27 cellular contexts compared by ENCODE assay signal in the genomic region with DNA sequence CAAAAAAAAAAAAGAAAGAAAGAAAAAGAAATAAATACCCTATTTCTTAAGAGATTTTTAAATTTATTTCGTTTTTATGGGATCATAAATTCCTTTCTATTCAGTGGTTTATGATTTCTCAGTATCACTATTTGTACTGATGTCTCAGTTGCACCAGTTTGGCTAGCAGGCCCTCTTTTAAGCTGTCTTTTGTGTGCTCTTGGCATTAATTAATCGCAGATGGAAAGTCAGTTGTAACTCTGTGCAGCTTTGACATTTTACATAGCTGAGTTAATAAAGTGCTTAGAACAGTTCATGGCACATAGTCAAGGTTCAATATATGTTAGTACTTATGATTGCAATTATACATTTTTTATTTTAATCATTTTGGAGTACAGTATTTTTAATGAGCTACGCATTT.
"Had no signal": no experiment of that assay in that cellular context is flagged by ENCODE, and none has a peak within 500 bp of the region (broad histone marks: within the 10 kb centered on the region; RNA-seq: fewer than 3 reads in every experiment).

No MANE protein-coding gene starts in this region.

- DNase-seq: naive thymus-derived CD8-positive, alpha-beta T cell; nephron progenitor cell; nucleus accumbens; pancreas; right cardiac atrium; right lobe of liver; sigmoid colon; small intestine; stimulated activated CD4-positive, alpha-beta T cell treated with anti-CD3 and anti-CD28 coated beads, Interleukin-15, amount 100 ng/mL, for 24 hours; stimulated activated CD4-positive, alpha-beta T cell treated with anti-CD3 and anti-CD28 coated beads, Interleukin-2, amount 100 ng/mL, for 24 hours; stimulated activated CD4-positive, alpha-beta T cell treated with anti-CD3 and anti-CD28 coated beads, Interleukin-2, amount 100 ng/mL, for 48 hours; stimulated activated CD4-positive, alpha-beta T cell treated with anti-CD3 and anti-CD28 coated beads, Interleukin-4, amount 100 ng/mL, for 24 hours; stimulated activated naive B cell treated with anti-CD40 and anti-IgM and Interleukin-4, amounts not matched to agents 10 μg/mL and 1 μg/mL and 100 μg/mL, for 72 hours; stimulated activated naive CD4-positive, alpha-beta T cell treated with Interleukin-2 at 50 U/mL for 16 hours; stomach; thyroid gland; trophoblast cell; upper lobe of left lung; uterus had no signal

- H3K27me3 ChIP-seq: neutrophil, pancreas, right lobe of liver, sigmoid colon, stomach, thyroid gland, tibial nerve, upper lobe of left lung, uterus had no signal

- H3K4me3 Mint-ChIP-seq: naive thymus-derived CD8-positive, alpha-beta T cell; natural killer cell treated with Interleukin-12 subunit alpha and Interleukin-12 subunit beta and Interleukin-15 and Interleukin-18, amount 100 ng/mL, for 72 hours; nephron progenitor cell; neural crest cell; stimulated activated effector memory CD8-positive, alpha-beta T cell treated with anti-CD3 and anti-CD28 coated beads, Interleukin-12 subunit alpha, Interleukin-12 subunit beta, amount 100 ng/mL, for 72 hours; stimulated activated naive B cell treated with anti-CD40 and anti-IgM and Interleukin-4, amounts not matched to agents 10 μg/mL and 1 μg/mL and 100 μg/mL, for 72 hours; stimulated activated naive CD8-positive, alpha-beta T cell treated with anti-CD3 and anti-CD28 coated beads, Interleukin-15, Interleukin-2, amounts not matched to agents 100 ng/mL and 50 ng/mL, for 24 hours had no signal

- H3K4me3 ChIP-seq: pancreas, prostate gland, right lobe of liver, sigmoid colon, stomach, thoracic aorta, thyroid gland, tibial nerve, upper lobe of left lung, uterus had no signal

- H3K9me3 ChIP-seq: prostate gland, right lobe of liver, thyroid gland had no signal

- H3K36me3 ChIP-seq: neutrophil, pancreas, prostate gland, right lobe of liver, sigmoid colon, thoracic aorta, thyroid gland, upper lobe of left lung, uterus had no signal

- H3K27me3 Mint-ChIP-seq: naive thymus-derived CD8-positive, alpha-beta T cell; natural killer cell treated with Interleukin-12 subunit alpha and Interleukin-12 subunit beta and Interleukin-15 and Interleukin-18, amount 100 ng/mL, for 72 hours; stimulated activated naive B cell treated with anti-CD40 and anti-IgM and Interleukin-4, amounts not matched to agents 10 μg/mL and 1 μg/mL and 100 μg/mL, for 72 hours; stimulated activated naive CD8-positive, alpha-beta T cell treated with anti-CD3 and anti-CD28 coated beads, Interleukin-15, Interleukin-2, amounts not matched to agents 100 ng/mL and 50 ng/mL, for 24 hours had no signal

- H3K36me3 Mint-ChIP-seq: stimulated activated effector memory CD8-positive, alpha-beta T cell treated with anti-CD3 and anti-CD28 coated beads, Interleukin-12 subunit alpha, Interleukin-12 subunit beta, amount 100 ng/mL, for 72 hours had no signal

- ATAC-seq: naive thymus-derived CD8-positive, alpha-beta T cell; natural killer cell treated with Interleukin-12 subunit alpha and Interleukin-12 subunit beta and Interleukin-15 and Interleukin-18, amount 100 ng/mL, for 72 hours; pancreas; right cardiac atrium; right lobe of liver; stimulated activated effector memory CD8-positive, alpha-beta T cell treated with anti-CD3 and anti-CD28 coated beads, Interleukin-12 subunit alpha, Interleukin-12 subunit beta, amount 100 ng/mL, for 72 hours; stimulated activated naive B cell treated with anti-CD40 and anti-IgM and Interleukin-4, amounts not matched to agents 10 μg/mL and 1 μg/mL and 100 μg/mL, for 72 hours had no signal

- H3K27ac Mint-ChIP-seq: naive thymus-derived CD8-positive, alpha-beta T cell; natural killer cell treated with Interleukin-12 subunit alpha and Interleukin-12 subunit beta and Interleukin-15 and Interleukin-18, amount 100 ng/mL, for 72 hours; nephron progenitor cell; stimulated activated effector memory CD8-positive, alpha-beta T cell treated with anti-CD3 and anti-CD28 coated beads, Interleukin-12 subunit alpha, Interleukin-12 subunit beta, amount 100 ng/mL, for 72 hours; stimulated activated naive B cell treated with anti-CD40 and anti-IgM and Interleukin-4, amounts not matched to agents 10 μg/mL and 1 μg/mL and 100 μg/mL, for 72 hours; stimulated activated naive CD8-positive, alpha-beta T cell treated with anti-CD3 and anti-CD28 coated beads, Interleukin-15, Interleukin-2, amounts not matched to agents 100 ng/mL and 50 ng/mL, for 24 hours had no signal

- H3K4me1 ChIP-seq: prostate gland, right lobe of liver, sigmoid colon, stomach, thyroid gland, tibial nerve, upper lobe of left lung, uterus had no signal

- H3K27ac ChIP-seq: neutrophil, pancreas, prostate gland, right lobe of liver, sigmoid colon, stomach, thoracic aorta, thyroid gland, tibial nerve, upper lobe of left lung, uterus had no signal

- H3K4me1 Mint-ChIP-seq: nephron progenitor cell; neural crest cell; stimulated activated effector memory CD8-positive, alpha-beta T cell treated with anti-CD3 and anti-CD28 coated beads, Interleukin-12 subunit alpha, Interleukin-12 subunit beta, amount 100 ng/mL, for 72 hours; stimulated activated naive B cell treated with anti-CD40 and anti-IgM and Interleukin-4, amounts not matched to agents 10 μg/mL and 1 μg/mL and 100 μg/mL, for 72 hours had no signal
